8 cellular contexts compared by ENCODE assay signal in the genomic region with DNA sequence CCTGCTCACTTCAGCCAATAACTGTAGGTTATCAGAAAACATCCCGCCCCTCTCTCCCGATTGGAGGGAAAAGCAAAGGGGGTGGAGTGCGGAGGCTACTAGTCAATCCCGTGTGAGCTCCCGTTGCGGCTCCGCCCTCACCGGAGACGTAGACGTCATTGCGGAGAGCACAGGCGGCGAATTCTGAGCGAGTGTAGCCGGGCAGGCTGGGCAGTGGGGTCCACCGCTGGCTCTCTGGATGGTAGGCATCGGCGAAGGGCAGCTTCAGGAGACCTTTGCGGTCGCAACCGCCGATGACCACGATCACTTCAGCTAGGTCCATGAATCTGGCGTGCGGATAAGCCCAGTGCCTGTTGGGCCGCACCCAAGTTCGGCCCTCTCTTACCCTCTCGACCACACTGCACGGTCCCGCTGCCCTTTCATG. TPM values are rescaled to one million over a fixed set of nuclear protein-coding genes. Genes with fewer than 3 reads are reported as not detected.
A peak's percentile ranks its signal among the peaks of the same experiment; 100 is the strongest.
DNase-seq lines count a peak whose midpoint lies in the region; ATAC-seq and TF ChIP-seq lines count a peak whose summit lies in the region.

No MANE protein-coding gene starts in this region.

- peak; percentile 82 for DNase-seq in Ammon's horn (ENCODE audit: low spot score)
- DNase-seq in OCI-M1 (lab: John Stamatoyannopoulos, UW) = peak; percentile 100
- peak; percentile 68 for DNase-seq in activated naive CD4-positive, alpha-beta T cell treated with Interleukin-2 at 50 U/mL for 16 hours
- DNase-seq in foreskin melanocyte = peak; percentile 88
- DNase-seq in trophoblast cell = peak; percentile 78 to 85
- DNase-seq in tibial nerve (ENCODE audit: low spot score in 2 of 2) = peak; percentile 92 to 93
- no peak for DNase-seq in NCI-H1694 (lab: John Stamatoyannopoulos, UW)

- TF ChIP-seq EP300 in tibial nerve (IDR thresholded peaks at IDR 0.05) = peak in 1 of 2 donors; percentile 82

- peak; percentile 44 for ATAC-seq in GM21576 (IDR thresholded peaks at IDR 0.05; ENCODE audit: unreplicated experiment)

- no CpG with 5 or more reads among the region's 30 CpGs for WGBS in trophoblast cell (ENCODE audit: extremely low coverage, insufficient coverage, insufficient read length)
- WGBS in tibial nerve, 2 donors = 13 to 38% methylated on average over 30 of the region's 30 CpGs

- H4K8ac ChIP-seq in trophoblast cell (ENCODE audit: low read depth, low read length) = no peak overlapping the region

- no peak overlapping the region for H4K12ac ChIP-seq in trophoblast cell (ENCODE audit: low read depth, low read length)

- H3K9me3 ChIP-seq in trophoblast cell (ENCODE audit: insufficient read depth, low read depth, low read length) = peaks cover 26% of the 10 kb centered on the region
- H3K9me3 ChIP-seq in tibial nerve = peaks cover 0 to 5% (median 0%) of the 10 kb centered on the region in 4 donors

- no peak overlapping the region for H3K4ac ChIP-seq in trophoblast cell (ENCODE audit: low read depth, low read length)

- peaks cover 10 to 14% of the 10 kb centered on the region in 2 experiments for H3K4me1 ChIP-seq in trophoblast cell (ENCODE audit: control insufficient read depth in 1 of 2, insufficient read depth in 2 of 2, low read length in 2 of 2)
- H3K4me1 ChIP-seq in tibial nerve = peaks cover 0 to 57% (median 12%) of the 10 kb centered on the region in 4 donors

- H2BK5ac ChIP-seq in trophoblast cell (ENCODE audit: low read depth, low read length, poor library complexity) = no peak overlapping the region

- no peaks in the 10 kb centered on the region for H3K79me1 ChIP-seq in trophoblast cell (ENCODE audit: low read length)

- H2AK5ac ChIP-seq in trophoblast cell (ENCODE audit: low read length) = no peak overlapping the region

- no peak overlapping the region for H3K14ac ChIP-seq in trophoblast cell (ENCODE audit: low read length)

- TF ChIP-seq CTCF in tibial nerve (IDR thresholded peaks at IDR 0.05) = no peak

- H3K27ac ChIP-seq in trophoblast cell (ENCODE audit: low read depth, low read length) (no peak overlapping the region), tibial nerve (peak overlapping the region; percentile 31 to 79 (median 66))

- no peaks in the 10 kb centered on the region for H3K79me2 ChIP-seq in trophoblast cell (ENCODE audit: control insufficient read depth, insufficient read depth, low read length, poor library complexity)

- H3K36me3 ChIP-seq in trophoblast cell (ENCODE audit: control insufficient read depth in 1 of 2, insufficient read depth in 2 of 2, low read length in 2 of 2) (peaks cover 3% of the 10 kb centered on the region in 2 experiments), tibial nerve (peaks cover 0 to 17% (median 0%) of the 10 kb centered on the region in 3 donors)

- H3K4me3 ChIP-seq in trophoblast cell (ENCODE audit: low read depth, low read length) = no peak overlapping the region
- H3K4me3 ChIP-seq in tibial nerve = peak overlapping the region; percentile 5 to 51 (median 30)

- no peak overlapping the region for H3K18ac ChIP-seq in trophoblast cell (ENCODE audit: low read length)

- H4K91ac ChIP-seq in trophoblast cell (ENCODE audit: low read depth, low read length) = no peak overlapping the region

- H2AFZ ChIP-seq in trophoblast cell (ENCODE audit: insufficient read depth, low read length, poor library complexity) = no peak overlapping the region

- H3K23ac ChIP-seq in trophoblast cell (ENCODE audit: low read length) = no peak overlapping the region

- H2BK12ac ChIP-seq in trophoblast cell (ENCODE audit: low read length) = no peak overlapping the region

- no peak overlapping the region for H2BK120ac ChIP-seq in trophoblast cell (ENCODE audit: insufficient read depth, low read length, poor library complexity)

- H3K9ac ChIP-seq in trophoblast cell (ENCODE audit: low read length) = no peak overlapping the region

- H3K4me2 ChIP-seq in trophoblast cell (ENCODE audit: low read length) = no peak overlapping the region

- TF ChIP-seq POLR2A in tibial nerve (IDR thresholded peaks at IDR 0.05) = peak; percentile 59 to 72

- H3K27me3 ChIP-seq in trophoblast cell (ENCODE audit: insufficient read depth, low read length) = peaks cover 50% of the 10 kb centered on the region
- peaks cover 0 to 30% of the 10 kb centered on the region in 2 donors for H3K27me3 ChIP-seq in tibial nerve

RNA-seq across cellular contexts. Expression of gene KLHL35, which starts 4.7 kb away (rescaled TPM):
- polyA plus RNA-seq in trophoblast cell (2013) = 0.08 and 0.10 TPM in 2 replicates
- 10 to 100 TPM in 1 of 4 donors, 1 to 10 TPM in 3; 3.0 to 11.1 (median 6.6) TPM for total RNA-seq in tibial nerve

RNA-seq across cellular contexts. Expression of gene RPS3, which starts 29.0 kb away (rescaled TPM):
- 4,211 and 4,337 TPM in 2 replicates for polyA plus RNA-seq in trophoblast cell (2013)
- total RNA-seq in tibial nerve = 1,000 to 10,000 TPM; 1,012 to 1,395 (median 1,115) TPM
